ENCODE assay signal across 21 cellular contexts in the genomic region with DNA sequence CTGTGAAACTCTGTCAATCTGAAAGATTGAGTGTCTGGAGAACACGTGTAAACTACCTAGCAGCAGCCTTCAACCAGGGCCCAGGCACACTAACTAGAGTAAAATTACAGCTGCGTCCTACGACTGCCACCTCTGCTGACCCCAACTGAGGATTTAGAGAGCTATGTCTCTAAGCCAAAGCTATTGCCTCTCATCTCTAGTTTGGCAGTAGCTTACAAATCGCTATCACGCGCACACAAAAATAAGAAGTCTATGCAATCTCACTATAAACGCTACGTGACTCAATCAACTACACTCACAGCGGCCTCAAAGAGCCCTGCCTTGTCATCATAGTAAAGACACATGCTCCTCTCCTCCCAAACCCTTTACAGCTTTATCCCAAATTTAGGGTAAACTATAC. TPM values are rescaled to one million over a fixed set of nuclear protein-coding genes. Genes with fewer than 3 reads are reported as not detected.
A peak's percentile ranks its signal among the peaks of the same experiment; 100 is the strongest.
DNase-seq lines count a peak whose midpoint lies in the region; ATAC-seq and TF ChIP-seq lines count a peak whose summit lies in the region.
"Had no signal": no experiment of that assay in that cellular context is flagged by ENCODE, and none has a peak within 500 bp of the region (broad histone marks: within the 10 kb centered on the region; RNA-seq: fewer than 3 reads in every experiment).

No MANE protein-coding gene starts in this region.

- H3K27me3 ChIP-seq in left ventricle myocardium inferior (ENCODE audit: low read depth): no peaks in the 10 kb centered on the region
- H3K27me3 ChIP-seq in trophoblast cell (ENCODE audit: insufficient read depth, low read length): no peaks in the 10 kb centered on the region
- H3K27me3 ChIP-seq: BLaER1 had no signal

- H3K4me1 ChIP-seq in left ventricle myocardium inferior (peaks cover 57% of the 10 kb centered on the region), trophoblast cell (ENCODE audit: control insufficient read depth in 1 of 2, insufficient read depth in 2 of 2, low read length in 2 of 2) (no peaks in the 10 kb centered on the region)
- H3K4me1 ChIP-seq: BLaER1 had no signal

- no peak for DNase-seq in activated CD8-positive, alpha-beta T cell treated with anti-CD3 and anti-CD28 coated beads for 36 hours
- DNase-seq in activated CD8-positive, alpha-beta T cell treated with anti-CD3 and anti-CD28 coated beads, Interleukin-2, amount 10 ng/mL, durations not matched to agents 7 days and 5 days: no peak
- DNase-seq in NCI-H2227 (lab: John Stamatoyannopoulos, UW; ENCODE audit: unreplicated experiment) (peak; percentile 34), left ventricle myocardium inferior (no peak), trophoblast cell (no peak), cerebellar nuclear complex (lab: John Stamatoyannopoulos, UW) (no peak), MV-4-11 (lab: John Stamatoyannopoulos, UW) (no peak)
- DNase-seq: CD8-positive, alpha-beta memory T cell; DND-41; Kasumi-1; MM.1S; NCI-H1105; NCI-H187 treated with DMSO at 0.1 percent for 48 hours; NCI-H446 treated with DMSO at 0.1 percent for 48 hours; PC-3 had no signal

- no peaks in the 10 kb centered on the region for H3K79me1 ChIP-seq in trophoblast cell (ENCODE audit: low read length)

- H3K4me3 ChIP-seq in left ventricle myocardium inferior (no peak overlapping the region), trophoblast cell (ENCODE audit: low read depth, low read length) (no peak overlapping the region)
- H3K4me3 ChIP-seq: BLaER1 had no signal

- peak overlapping the region; percentile 19 for H3K4ac ChIP-seq in trophoblast cell (ENCODE audit: low read depth, low read length)

- no peak overlapping the region for H4K8ac ChIP-seq in trophoblast cell (ENCODE audit: low read depth, low read length)

- H3K9me3 ChIP-seq in left ventricle myocardium inferior (replicated peaks) (no peaks in the 10 kb centered on the region), trophoblast cell (ENCODE audit: insufficient read depth, low read depth, low read length) (no peaks in the 10 kb centered on the region)

- H2AFZ ChIP-seq in trophoblast cell (ENCODE audit: insufficient read depth, low read length, poor library complexity): no peak overlapping the region

- POLR2A ChIA-PET in activated CD8-positive, alpha-beta T cell treated with anti-CD3 and anti-CD28 coated beads for 36 hours (lab: Charles Lee): interaction anchor here (0.9 kb wide), 1 partner anchor 10 kb away, joined by 3 read pairs; no protein-coding TSS in a partner anchor
- POLR2A ChIA-PET in activated CD8-positive, alpha-beta T cell treated with anti-CD3 and anti-CD28 coated beads, Interleukin-2, amount 10 ng/mL, durations not matched to agents 7 days and 5 days (lab: Charles Lee): no interaction called here

- ATAC-seq in activated CD8-positive, alpha-beta T cell treated with anti-CD3 and anti-CD28 coated beads for 36 hours: no peak
- no peak for ATAC-seq in activated CD8-positive, alpha-beta T cell treated with anti-CD3 and anti-CD28 coated beads, Interleukin-2, amount 10 ng/mL, durations not matched to agents 7 days and 5 days
- no peak for ATAC-seq in GM18858 (IDR thresholded peaks at IDR 0.05; ENCODE audit: unreplicated experiment)
- ATAC-seq: HCT116, PC-3 had no signal

- H2AK5ac ChIP-seq in trophoblast cell (ENCODE audit: low read length): no peak overlapping the region

- peaks cover 58% of the 10 kb centered on the region for H3K4me1 Mint-ChIP-seq in activated CD8-positive, alpha-beta T cell treated with anti-CD3 and anti-CD28 coated beads for 36 hours (ENCODE audit: low read depth)
- peaks cover 16% of the 10 kb centered on the region for H3K4me1 Mint-ChIP-seq in activated CD8-positive, alpha-beta T cell treated with anti-CD3 and anti-CD28 coated beads, Interleukin-2, amount 10 ng/mL, durations not matched to agents 7 days and 5 days (ENCODE audit: low read depth)

- peaks cover 31% of the 10 kb centered on the region for H3K36me3 Mint-ChIP-seq in activated CD8-positive, alpha-beta T cell treated with anti-CD3 and anti-CD28 coated beads for 36 hours (ENCODE audit: low read depth)
- peaks cover 31% of the 10 kb centered on the region for H3K36me3 Mint-ChIP-seq in activated CD8-positive, alpha-beta T cell treated with anti-CD3 and anti-CD28 coated beads, Interleukin-2, amount 10 ng/mL, durations not matched to agents 7 days and 5 days (ENCODE audit: low read depth)

- H3K4me2 ChIP-seq in trophoblast cell (ENCODE audit: low read length): no peak overlapping the region
- H3K4me2 ChIP-seq: BLaER1 had no signal

- WGBS in trophoblast cell (ENCODE audit: extremely low coverage, insufficient coverage, insufficient read length): no CpG with 5 or more reads among the region's 9 CpGs

- no peak overlapping the region for H3K23ac ChIP-seq in trophoblast cell (ENCODE audit: low read length)

- H3K9me3 Mint-ChIP-seq in activated CD8-positive, alpha-beta T cell treated with anti-CD3 and anti-CD28 coated beads for 36 hours: peaks cover 5% of the 10 kb centered on the region
- no peaks in the 10 kb centered on the region for H3K9me3 Mint-ChIP-seq in activated CD8-positive, alpha-beta T cell treated with anti-CD3 and anti-CD28 coated beads, Interleukin-2, amount 10 ng/mL, durations not matched to agents 7 days and 5 days (ENCODE audit: insufficient read depth)
- H3K9me3 Mint-ChIP-seq: CD8-positive, alpha-beta memory T cell; IgD-negative memory B cell had no signal

- no peak overlapping the region for H2BK12ac ChIP-seq in trophoblast cell (ENCODE audit: low read length)

- H3K4me3 Mint-ChIP-seq in activated CD8-positive, alpha-beta T cell treated with anti-CD3 and anti-CD28 coated beads for 36 hours: no peak overlapping the region
- H3K4me3 Mint-ChIP-seq in activated CD8-positive, alpha-beta T cell treated with anti-CD3 and anti-CD28 coated beads, Interleukin-2, amount 10 ng/mL, durations not matched to agents 7 days and 5 days: no peak overlapping the region
- H3K4me3 Mint-ChIP-seq: CD8-positive, alpha-beta memory T cell; IgD-negative memory B cell had no signal

- no peak overlapping the region for H3K18ac ChIP-seq in trophoblast cell (ENCODE audit: low read length)

- no peak overlapping the region for H4K91ac ChIP-seq in trophoblast cell (ENCODE audit: low read depth, low read length)

- H3K14ac ChIP-seq in trophoblast cell (ENCODE audit: low read length): no peak overlapping the region

- TF ChIP-seq CTCF in activated CD8-positive, alpha-beta T cell treated with anti-CD3 and anti-CD28 coated beads for 36 hours (IDR thresholded peaks at IDR 0.05): no peak
- no peak for TF ChIP-seq CTCF in left ventricle myocardium inferior (IDR thresholded peaks at IDR 0.05; ENCODE audit: borderline replicate concordance)

- intact Hi-C loops in activated CD8-positive, alpha-beta T cell treated with anti-CD3 and anti-CD28 coated beads for 36 hours (cut with micrococcal nuclease): no loop called here
- intact Hi-C loops in left ventricle myocardium inferior (cut with micrococcal nuclease): no loop called here

- H2BK5ac ChIP-seq in trophoblast cell (ENCODE audit: low read depth, low read length, poor library complexity): no peak overlapping the region

- H3K27ac ChIP-seq in left ventricle myocardium inferior (replicated peaks) (peak overlapping the region; percentile 7), trophoblast cell (ENCODE audit: low read depth, low read length) (no peak overlapping the region)
- H3K27ac ChIP-seq: BLaER1, HL-60, RWPE1 had no signal

- H3K36me3 ChIP-seq in left ventricle myocardium inferior: no peaks in the 10 kb centered on the region
- no peaks in the 10 kb centered on the region for H3K36me3 ChIP-seq in trophoblast cell (ENCODE audit: control insufficient read depth in 1 of 2, insufficient read depth in 2 of 2, low read length in 2 of 2)

- CTCF ChIA-PET in activated CD8-positive, alpha-beta T cell treated with anti-CD3 and anti-CD28 coated beads for 36 hours (lab: Charles Lee): no interaction called here
- CTCF ChIA-PET in activated CD8-positive, alpha-beta T cell treated with anti-CD3 and anti-CD28 coated beads, Interleukin-2, amount 10 ng/mL, durations not matched to agents 7 days and 5 days (lab: Charles Lee): no interaction called here

- H2BK120ac ChIP-seq in trophoblast cell (ENCODE audit: insufficient read depth, low read length, poor library complexity): no peak overlapping the region

- H3K79me2 ChIP-seq in trophoblast cell (ENCODE audit: control insufficient read depth, insufficient read depth, low read length, poor library complexity): peaks cover 5% of the 10 kb centered on the region

- no peak overlapping the region for H4K12ac ChIP-seq in trophoblast cell (ENCODE audit: low read depth, low read length)

- no peak overlapping the region for H3K9ac ChIP-seq in trophoblast cell (ENCODE audit: low read length)
- H3K9ac ChIP-seq: BLaER1 had no signal

- H3K27ac Mint-ChIP-seq in activated CD8-positive, alpha-beta T cell treated with anti-CD3 and anti-CD28 coated beads for 36 hours: peak overlapping the region; percentile 34
- no peak overlapping the region for H3K27ac Mint-ChIP-seq in activated CD8-positive, alpha-beta T cell treated with anti-CD3 and anti-CD28 coated beads, Interleukin-2, amount 10 ng/mL, durations not matched to agents 7 days and 5 days

- no peaks in the 10 kb centered on the region for H3K27me3 Mint-ChIP-seq in activated CD8-positive, alpha-beta T cell treated with anti-CD3 and anti-CD28 coated beads for 36 hours
- no peaks in the 10 kb centered on the region for H3K27me3 Mint-ChIP-seq in activated CD8-positive, alpha-beta T cell treated with anti-CD3 and anti-CD28 coated beads, Interleukin-2, amount 10 ng/mL, durations not matched to agents 7 days and 5 days (ENCODE audit: low read depth)
- H3K27me3 Mint-ChIP-seq: CD8-positive, alpha-beta memory T cell; IgD-negative memory B cell had no signal

RNA-seq across cellular contexts. Expression of gene PPP6C, which starts 8.7 kb away (rescaled TPM):
- 10 to 100 TPM; 43.1 to 44.8 TPM for total RNA-seq in activated CD8-positive, alpha-beta T cell treated with anti-CD3 and anti-CD28 coated beads for 36 hours
- 10 to 100 TPM; 47.2 to 51.9 TPM for total RNA-seq in activated CD8-positive, alpha-beta T cell treated with anti-CD3 and anti-CD28 coated beads, Interleukin-2, amount 10 ng/mL, durations not matched to agents 7 days and 5 days
- total RNA-seq in left ventricle myocardium inferior: 36.4 TPM
- polyA plus RNA-seq in trophoblast cell (2013): 28.3 and 28.4 TPM in 2 replicates

RNA-seq across cellular contexts. Expression of gene RABEPK, which starts 19.5 kb away (rescaled TPM):
- 10 to 100 TPM; 30.0 to 30.4 TPM for total RNA-seq in activated CD8-positive, alpha-beta T cell treated with anti-CD3 and anti-CD28 coated beads for 36 hours
- 10 to 100 TPM; 15.0 to 15.3 TPM for total RNA-seq in activated CD8-positive, alpha-beta T cell treated with anti-CD3 and anti-CD28 coated beads, Interleukin-2, amount 10 ng/mL, durations not matched to agents 7 days and 5 days
- 9.7 TPM for total RNA-seq in left ventricle myocardium inferior
- 13.4 and 14.1 TPM in 2 replicates for polyA plus RNA-seq in trophoblast cell (2013)

RNA-seq across cellular contexts. Expression of gene SCAI, which starts 37.5 kb away (rescaled TPM):
- total RNA-seq in activated CD8-positive, alpha-beta T cell treated with anti-CD3 and anti-CD28 coated beads for 36 hours: 10 to 100 TPM in 1 of 2 experiments, 1 to 10 TPM in 1; 9.6 to 10.8 TPM
- 10 to 100 TPM; 10.7 to 10.8 TPM for total RNA-seq in activated CD8-positive, alpha-beta T cell treated with anti-CD3 and anti-CD28 coated beads, Interleukin-2, amount 10 ng/mL, durations not matched to agents 7 days and 5 days
- 2.7 TPM for total RNA-seq in left ventricle myocardium inferior
- polyA plus RNA-seq in trophoblast cell (2013): 4.8 and 5.5 TPM in 2 replicates
